Comparison of ENCODE assay signal across 22 cellular contexts in the genomic region with DNA sequence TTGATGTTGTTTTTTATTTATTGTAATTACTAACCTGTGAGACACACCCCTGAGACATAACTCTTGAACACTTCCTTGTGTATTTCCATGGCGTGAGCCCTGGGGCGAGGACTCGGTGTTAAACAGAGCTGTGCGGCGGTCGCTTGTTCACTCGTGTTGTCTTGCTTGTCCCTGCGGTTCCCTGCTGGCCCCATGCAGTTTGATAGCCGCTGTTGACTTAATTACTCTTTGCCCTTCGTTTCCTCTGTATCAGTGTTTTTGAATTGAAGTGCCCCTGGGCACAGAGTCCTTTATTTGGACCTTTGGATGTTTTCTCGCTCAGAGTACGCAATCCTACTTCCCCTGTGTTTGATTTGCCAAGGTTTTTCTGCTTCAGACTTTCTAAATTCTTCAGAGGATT. TPM values are rescaled to one million over a fixed set of nuclear protein-coding genes. Genes with fewer than 3 reads are reported as not detected.
DNase-seq lines count a peak whose midpoint lies in the region; ATAC-seq and TF ChIP-seq lines count a peak whose summit lies in the region.
"Had no signal": no experiment of that assay in that cellular context is flagged by ENCODE, and none has a peak within 500 bp of the region (broad histone marks: within the 10 kb centered on the region; RNA-seq: fewer than 3 reads in every experiment).

No MANE protein-coding gene starts in this region.

- H3K4me3 ChIP-seq in HUES48 (ENCODE audit: low read depth, low read length) (no peak overlapping the region), right lobe of liver (peak overlapping the region in 1 of 3 donors; percentile 14), stomach (no peak overlapping the region), ovary (no peak overlapping the region)
- H3K4me3 ChIP-seq: BLaER1, esophagus squamous epithelium, SK-N-MC, tibial nerve had no signal

- H3K36me3 ChIP-seq in HUES48 (ENCODE audit: control insufficient read depth, insufficient read depth, low read length) (0 out of 2 replicates have a peak, but pooled peaks cover 2% of the 10 kb centered on the region), right lobe of liver (no peaks in the 10 kb centered on the region), stomach (peaks cover 0 to 14% (median 13%) of the 10 kb centered on the region in 4 donors), ovary (no peaks in the 10 kb centered on the region)
- H3K36me3 ChIP-seq: tibial nerve had no signal

- no peak overlapping the region for H3K4me3 Mint-ChIP-seq in CD4-positive, alpha-beta T cell
- H3K4me3 Mint-ChIP-seq: activated naive CD4-positive, alpha-beta T cell treated with anti-CD3 and anti-CD28 coated beads, Interleukin-2, amount 10 ng/mL, durations not matched to agents 7 days and 5 days; activated T-cell treated with anti-CD3 and anti-CD28 coated beads, Interleukin-2, amount 50 U/mL, for 24 hours had no signal

- peak overlapping the region; percentile 2 for H3K27ac ChIP-seq in HUES48 (ENCODE audit: low read depth, low read length)
- H3K27ac ChIP-seq in cingulate gyrus (ENCODE audit: low read depth, low read length) = peak overlapping the region; percentile 47
- H3K27ac ChIP-seq in right lobe of liver = peak overlapping the region; percentile 75 to 91 (median 91)
- peak overlapping the region; percentile 5 to 64 (median 58) for H3K27ac ChIP-seq in stomach
- no peak overlapping the region for H3K27ac ChIP-seq in CD4-positive, alpha-beta T cell (ENCODE audit: low read depth, low read length)
- H3K27ac ChIP-seq in ovary = no peak overlapping the region
- no peak overlapping the region for H3K27ac ChIP-seq in RWPE1
- H3K27ac ChIP-seq: BLaER1, neutrophil, SK-N-MC had no signal

- intact Hi-C loops in right lobe of liver (cut with DNase I) = loop anchor here in 1 of 2 donors (10.0 kb wide), 1 partner anchor 120 kb away; no protein-coding TSS in a partner anchor
- intact Hi-C loops in stomach (cut with DNase I; ENCODE audit: low total_unique reads) = no loop called here
- intact Hi-C loops in CD4-positive, alpha-beta T cell (cut with DNase I, micrococcal nuclease) = no loop called here
- intact Hi-C loops in ovary (cut with DNase I) = no loop called here

- H3K36me3 Mint-ChIP-seq in CD4-positive, alpha-beta T cell (ENCODE audit: low read depth) = peaks cover 71% of the 10 kb centered on the region

- 22% methylated on average over 12 of the region's 12 CpGs for WGBS in right lobe of liver (ENCODE audit: insufficient coverage, low coverage, low lambda C conversion rate, missing lambda C conversion rate)
- 34 to 55% (median 42%) methylated on average over 12 of the region's 12 CpGs for WGBS in stomach, 5 donors
- WGBS in ovary, 3 donors = 94 to 96% (median 94%) methylated on average over 12 of the region's 12 CpGs

- DNase-seq in right lobe of liver (peak; percentile 75 to 84 (median 82)), stomach (peak; percentile 73), COLO668 (lab: John Stamatoyannopoulos, UW; ENCODE audit: unreplicated experiment) (no peak), ovary (no peak), RWPE1 (ENCODE audit: low spot score) (no peak)
- no peak for DNase-seq in CD4-positive, alpha-beta T cell
- DNase-seq: activated CD4-positive, alpha-beta T cell treated with anti-CD3 and anti-CD28 coated beads, Interleukin-2, amount 50 U/mL, for 1 hour; activated naive CD4-positive, alpha-beta T cell treated with anti-CD3 and anti-CD28 coated beads, Interleukin-2, amount 10 ng/mL, durations not matched to agents 7 days and 5 days; activated T-cell treated with anti-CD3 and anti-CD28 coated beads, Interleukin-2, amount 50 U/mL, for 24 hours; esophagus squamous epithelium; glutamatergic neuron; NCI-H1105 treated with DMSO at 0.1 percent for 48 hours; NCI-H748 treated with DMSO at 0.1 percent for 48 hours; PC-3; stimulated activated CD4-positive, alpha-beta T cell treated with anti-CD3 and anti-CD28 coated beads, Interleukin-4, amount 100 ng/mL, for 4 hours; stimulated activated CD8-positive, alpha-beta memory T cell treated with anti-CD3 and anti-CD28 coated beads, Interleukin-4, amount 100 ng/mL, for 48 hours had no signal

- no peak overlapping the region for H3K27ac Mint-ChIP-seq in CD4-positive, alpha-beta T cell
- H3K27ac Mint-ChIP-seq: activated naive CD4-positive, alpha-beta T cell treated with anti-CD3 and anti-CD28 coated beads, Interleukin-2, amount 10 ng/mL, durations not matched to agents 7 days and 5 days; activated T-cell treated with anti-CD3 and anti-CD28 coated beads, Interleukin-2, amount 50 U/mL, for 24 hours had no signal

- CTCF ChIA-PET in CD4-positive, alpha-beta T cell (lab: Charles Lee) = no interaction called here
- CTCF ChIA-PET in RWPE1 (lab: Yijun Ruan, JAX) = no interaction called here

- no peaks in the 10 kb centered on the region for H3K27me3 Mint-ChIP-seq in CD4-positive, alpha-beta T cell
- H3K27me3 Mint-ChIP-seq: activated naive CD4-positive, alpha-beta T cell treated with anti-CD3 and anti-CD28 coated beads, Interleukin-2, amount 10 ng/mL, durations not matched to agents 7 days and 5 days; activated T-cell treated with anti-CD3 and anti-CD28 coated beads, Interleukin-2, amount 50 U/mL, for 24 hours had no signal

- peaks cover 47% of the 10 kb centered on the region for H3K4me1 Mint-ChIP-seq in CD4-positive, alpha-beta T cell (ENCODE audit: low read depth)

- no peak overlapping the region for H3K9ac ChIP-seq in HUES48 (ENCODE audit: low read depth, low read length)
- H3K9ac ChIP-seq: BLaER1 had no signal

- H3K9me3 ChIP-seq in HUES48 (ENCODE audit: control insufficient read depth, insufficient read depth, low read length) (no peaks in the 10 kb centered on the region), right lobe of liver (no peaks in the 10 kb centered on the region), stomach (no peaks in the 10 kb centered on the region), ovary (no peaks in the 10 kb centered on the region)
- H3K9me3 ChIP-seq in CD4-positive, alpha-beta T cell (ENCODE audit: control insufficient read depth, low read length) = no peaks in the 10 kb centered on the region
- H3K9me3 ChIP-seq: esophagus squamous epithelium, neutrophil, tibial nerve had no signal

- no peak for TF ChIP-seq EP300 in stomach (IDR thresholded peaks at IDR 0.05)
- no peak for TF ChIP-seq EP300 in ovary (IDR thresholded peaks at IDR 0.05)

- H3K4me1 ChIP-seq in HUES48 (ENCODE audit: control insufficient read depth, insufficient read depth, low read length) (no peaks in the 10 kb centered on the region), right lobe of liver (peaks cover 0 to 32% (median 14%) of the 10 kb centered on the region in 4 donors), stomach (peaks cover 12 to 37% (median 26%) of the 10 kb centered on the region in 4 donors), ovary (ENCODE audit: insufficient read depth) (no peaks in the 10 kb centered on the region)

- no peak for TF ChIP-seq CTCF in right lobe of liver (IDR thresholded peaks at IDR 0.05)
- no peak for TF ChIP-seq CTCF in stomach (IDR thresholded peaks at IDR 0.05)
- TF ChIP-seq CTCF in CD4-positive, alpha-beta T cell (IDR thresholded peaks at IDR 0.05) = no peak
- no peak for TF ChIP-seq CTCF in ovary (IDR thresholded peaks at IDR 0.05)
- TF ChIP-seq CTCF in RWPE1 (conservative IDR thresholded peaks at IDR 0.05; ENCODE audit: low read depth) = no peak

- peak; percentile 81 to 86 (median 84) for ATAC-seq in right lobe of liver
- ATAC-seq in CD4-positive, alpha-beta T cell (ENCODE audit: poor library complexity) = no peak

- POLR2A ChIA-PET in CD4-positive, alpha-beta T cell (lab: Charles Lee) = interaction anchor here (0.6 kb wide), 1 partner anchor 475 kb away, joined by 3 read pairs; no protein-coding TSS in a partner anchor
- POLR2A ChIA-PET in RWPE1 (lab: Yijun Ruan, JAX; ENCODE audit: low non-redundant PET) = no interaction called here

- TF ChIP-seq POLR2A in right lobe of liver (IDR thresholded peaks at IDR 0.05) = peak; percentile 61
- TF ChIP-seq POLR2A in stomach (IDR thresholded peaks at IDR 0.05) = no peak
- TF ChIP-seq POLR2A in ovary (IDR thresholded peaks at IDR 0.05) = no peak

- H3K9me3 Mint-ChIP-seq in CD4-positive, alpha-beta T cell = no peaks in the 10 kb centered on the region
- H3K9me3 Mint-ChIP-seq: activated naive CD4-positive, alpha-beta T cell treated with anti-CD3 and anti-CD28 coated beads, Interleukin-2, amount 10 ng/mL, durations not matched to agents 7 days and 5 days had no signal

- H3K27me3 ChIP-seq in HUES48 (ENCODE audit: control insufficient read depth, insufficient read depth, low read length) (no peaks in the 10 kb centered on the region), right lobe of liver (no peaks in the 10 kb centered on the region), stomach (no peaks in the 10 kb centered on the region), ovary (no peaks in the 10 kb centered on the region)
- H3K27me3 ChIP-seq in CD4-positive, alpha-beta T cell (ENCODE audit: control insufficient read depth, insufficient read depth, low read length) = no peaks in the 10 kb centered on the region
- H3K27me3 ChIP-seq: BLaER1, esophagus squamous epithelium, neutrophil, tibial nerve had no signal

RNA-seq across cellular contexts. Expression of a gene that starts 52.7 kb away (rescaled TPM):
- 10 to 100 TPM; 10.9 to 18.1 (median 14.0) TPM for total RNA-seq in right lobe of liver
- 10 to 100 TPM; 13.8 to 53.1 (median 47.4) TPM for total RNA-seq in stomach
- polyA plus RNA-seq in stomach = 10 to 100 TPM; 13.3 to 22.1 (median 15.5) TPM
- total RNA-seq in CD4-positive, alpha-beta T cell = 10 to 100 TPM; 27.1 to 31.7 TPM
- total RNA-seq in ovary = 10 to 100 TPM; 12.5 to 25.6 (median 19.1) TPM
- 10 to 100 TPM; 13.2 to 14.8 TPM for polyA plus RNA-seq in ovary

Comparison
In these comparisons a context has a peak if more than half of its experiments do, and no peak if none do; other contexts are left out.
1. H3K27ac ChIP-seq: peak in HUES48 (single experiment), cingulate gyrus (single experiment), right lobe of liver (3 of 3) and stomach (5 of 5); none in CD4-positive, alpha-beta T cell (single experiment), ovary (0 of 2) and RWPE1 (single experiment).
2. DNase-seq: peak in right lobe of liver (3 of 3) and stomach (single experiment); none in CD4-positive, alpha-beta T cell (0 of 10), COLO668 (single experiment), ovary (0 of 5) and RWPE1 (single experiment).